Comparison of ENCODE assay signal across 1 cellular context in the genomic region with DNA sequence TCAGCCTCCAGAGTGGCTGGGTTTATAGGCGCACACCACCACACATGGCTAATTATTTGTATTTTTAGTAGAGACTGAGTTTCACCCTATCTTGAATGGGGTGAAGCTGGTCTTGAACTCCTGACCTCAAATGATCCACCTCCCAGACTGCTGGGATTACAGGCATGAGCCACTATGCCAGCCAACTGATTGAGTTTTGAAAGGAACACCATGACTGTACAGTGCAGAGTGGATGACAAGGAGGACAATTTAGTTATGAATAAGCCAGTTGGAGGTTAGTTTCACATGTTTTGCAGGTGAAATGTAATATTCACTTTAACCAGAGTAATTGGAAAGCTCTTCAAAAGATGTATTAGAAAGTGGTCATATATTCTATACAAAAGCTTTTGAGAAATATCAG.
TF ChIP-seq lines count a peak whose summit lies in the region.

No MANE protein-coding gene starts in this region.

TF ChIP-seq in GM23338, 12 proteins besides CTCF, POLR2A, EP300 and RAD21 (continued from another document):
- TF ChIP-seq, protein P1, sequence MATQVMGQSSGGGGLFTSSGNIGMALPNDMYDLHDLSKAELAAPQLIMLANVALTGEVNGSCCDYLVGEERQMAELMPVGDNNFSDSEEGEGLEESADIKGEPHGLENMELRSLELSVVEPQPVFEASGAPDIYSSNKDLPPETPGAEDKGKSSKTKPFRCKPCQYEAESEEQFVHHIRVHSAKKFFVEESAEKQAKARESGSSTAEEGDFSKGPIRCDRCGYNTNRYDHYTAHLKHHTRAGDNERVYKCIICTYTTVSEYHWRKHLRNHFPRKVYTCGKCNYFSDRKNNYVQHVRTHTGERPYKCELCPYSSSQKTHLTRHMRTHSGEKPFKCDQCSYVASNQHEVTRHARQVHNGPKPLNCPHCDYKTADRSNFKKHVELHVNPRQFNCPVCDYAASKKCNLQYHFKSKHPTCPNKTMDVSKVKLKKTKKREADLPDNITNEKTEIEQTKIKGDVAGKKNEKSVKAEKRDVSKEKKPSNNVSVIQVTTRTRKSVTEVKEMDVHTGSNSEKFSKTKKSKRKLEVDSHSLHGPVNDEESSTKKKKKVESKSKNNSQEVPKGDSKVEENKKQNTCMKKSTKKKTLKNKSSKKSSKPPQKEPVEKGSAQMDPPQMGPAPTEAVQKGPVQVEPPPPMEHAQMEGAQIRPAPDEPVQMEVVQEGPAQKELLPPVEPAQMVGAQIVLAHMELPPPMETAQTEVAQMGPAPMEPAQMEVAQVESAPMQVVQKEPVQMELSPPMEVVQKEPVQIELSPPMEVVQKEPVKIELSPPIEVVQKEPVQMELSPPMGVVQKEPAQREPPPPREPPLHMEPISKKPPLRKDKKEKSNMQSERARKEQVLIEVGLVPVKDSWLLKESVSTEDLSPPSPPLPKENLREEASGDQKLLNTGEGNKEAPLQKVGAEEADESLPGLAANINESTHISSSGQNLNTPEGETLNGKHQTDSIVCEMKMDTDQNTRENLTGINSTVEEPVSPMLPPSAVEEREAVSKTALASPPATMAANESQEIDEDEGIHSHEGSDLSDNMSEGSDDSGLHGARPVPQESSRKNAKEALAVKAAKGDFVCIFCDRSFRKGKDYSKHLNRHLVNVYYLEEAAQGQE (IDR thresholded peaks at IDR 0.05; ENCODE audit: unreplicated experiment), result no peak
- TF ChIP-seq NANOG (IDR thresholded peaks at IDR 0.05; ENCODE audit: borderline replicate concordance), result no peak
